In genomic region chr10:90192825-90193224, GRCh38 we compare ENCODE assay signal across 33 cellular contexts.
"Had no signal": no experiment of that assay in that cellular context is flagged by ENCODE, and none has a peak within 500 bp of the region (broad histone marks: within the 10 kb centered on the region; RNA-seq: fewer than 3 reads in every experiment).

No MANE protein-coding gene starts in this region.

- H3K27ac Mint-ChIP-seq: activated B cell treated with CpG ODN at 0.5 μM for 24 hours; activated CD4-positive, alpha-beta memory T cell treated with anti-CD3 and anti-CD28 coated beads for 36 hours; activated CD4-positive, alpha-beta T cell treated with anti-CD3 and anti-CD28 coated beads, Interleukin-2, amount 10 ng/mL, durations not matched to agents 24 days and 14 days; activated CD8-positive, alpha-beta T cell treated with anti-CD3 and anti-CD28 coated beads for 36 hours; activated naive CD4-positive, alpha-beta T cell treated with anti-CD3 and anti-CD28 coated beads, Interleukin-2, amount 10 ng/mL, durations not matched to agents 7 days and 5 days; activated naive CD4-positive, alpha-beta T cell treated with anti-CD3 and anti-CD28 coated beads, Interleukin-2, amount 50 U/mL, for 24 hours; activated naive CD8-positive, alpha-beta T cell; activated naive CD8-positive, alpha-beta T cell treated with anti-CD3 and anti-CD28 coated beads, Interleukin-2, amount 10 ng/mL, durations not matched to agents 7 days and 5 days; activated naive CD8-positive, alpha-beta T cell treated with anti-CD3 and anti-CD28 coated beads, Interleukin-2, amount 50 U/mL, for 24 hours; activated T-helper 2 cell treated with anti-CD3 and anti-CD28 coated beads, Interferon-gamma antibody, Interleukin-2, Interleukin-4, amounts not matched to agents 10 μg/mL and 5 μg/mL and 100 μg/mL, durations not matched to agents 14 hours and 24 hours and 36 hours; T-helper 1 cell treated with Interleukin-12 subunit alpha and Interleukin-12 subunit beta and Interleukin-4 antibody, amounts not matched to agents 30 μg/mL and 1 μg/mL, for 36 hours; T-helper 2 cell treated with Interferon-gamma antibody and Interleukin-4, amounts not matched to agents 5 μg/mL and 100 μg/mL, for 36 hours had no signal

- DNase-seq: activated B cell treated with CpG ODN at 0.5 μM for 24 hours; activated CD4-positive, alpha-beta memory T cell treated with anti-CD3 and anti-CD28 coated beads for 36 hours; activated CD4-positive, alpha-beta T cell treated with anti-CD3 and anti-CD28 coated beads for 4 hours; activated CD4-positive, alpha-beta T cell treated with anti-CD3 and anti-CD28 coated beads, Interleukin-2, amount 10 ng/mL, durations not matched to agents 24 days and 14 days; activated CD4-positive, alpha-beta T cell treated with anti-CD3 and anti-CD28 coated beads, Interleukin-2, amount 50 U/mL, for 1 hour; activated CD4-positive, alpha-beta T cell treated with anti-CD3 and anti-CD28 coated beads, Interleukin-2, amount 50 U/mL, for 4 hours; activated CD4-positive, CD25-positive, alpha-beta regulatory T cell treated with anti-CD3 and anti-CD28 coated beads, Interleukin-2, amount 50 U/mL, for 72 hours; activated CD8-positive, alpha-beta memory T cell treated with anti-CD3 and anti-CD28 coated beads, Interleukin-2, amount 50 U/mL, for 4 hours; activated CD8-positive, alpha-beta T cell treated with anti-CD3 and anti-CD28 coated beads for 36 hours; activated effector memory CD4-positive, alpha-beta T cell treated with Interleukin-2 at 50 U/mL for 16 hours; activated gamma-delta T cell; activated naive CD4-positive, alpha-beta T cell treated with anti-CD3 and anti-CD28 coated beads, Interleukin-2, amount 10 ng/mL, durations not matched to agents 7 days and 5 days; activated naive CD4-positive, alpha-beta T cell treated with Interleukin-2 at 50 U/mL for 16 hours; activated naive CD8-positive, alpha-beta T cell treated with anti-CD3 and anti-CD28 coated beads, Interleukin-2, amount 10 ng/mL, durations not matched to agents 7 days and 5 days; activated naive CD8-positive, alpha-beta T cell treated with anti-CD3 and anti-CD28 coated beads, Interleukin-2, amount 50 U/mL, for 24 hours; activated T-cell treated with anti-CD3 and anti-CD28 coated beads for 4 hours; activated T-cell treated with anti-CD3 and anti-CD28 coated beads, Interleukin-2, amount 50 U/mL, for 1 hour; activated T-cell treated with anti-CD3 and anti-CD28 coated beads, Interleukin-2, amount 50 U/mL, for 4 hours; adrenal gland; aorta; body of pancreas; central memory CD4-positive, alpha-beta T cell; T-helper 1 cell; T-helper 2 cell; T-helper 9 cell had no signal

- H3K27ac ChIP-seq: adrenal gland, body of pancreas, breast epithelium, VCaP had no signal

- H3K27me3 Mint-ChIP-seq: activated B cell treated with CpG ODN at 0.5 μM for 24 hours; activated CD4-positive, alpha-beta memory T cell treated with anti-CD3 and anti-CD28 coated beads for 36 hours; activated CD4-positive, alpha-beta T cell treated with anti-CD3 and anti-CD28 coated beads, Interleukin-2, amount 10 ng/mL, durations not matched to agents 24 days and 14 days; activated CD8-positive, alpha-beta T cell treated with anti-CD3 and anti-CD28 coated beads for 36 hours; activated naive CD4-positive, alpha-beta T cell treated with anti-CD3 and anti-CD28 coated beads, Interleukin-2, amount 10 ng/mL, durations not matched to agents 7 days and 5 days; activated naive CD4-positive, alpha-beta T cell treated with anti-CD3 and anti-CD28 coated beads, Interleukin-2, amount 50 U/mL, for 24 hours; activated naive CD8-positive, alpha-beta T cell; activated naive CD8-positive, alpha-beta T cell treated with anti-CD3 and anti-CD28 coated beads, Interleukin-2, amount 10 ng/mL, durations not matched to agents 7 days and 5 days; activated naive CD8-positive, alpha-beta T cell treated with anti-CD3 and anti-CD28 coated beads, Interleukin-2, amount 50 U/mL, for 24 hours had no signal

- H3K27me3 ChIP-seq: adrenal gland, body of pancreas, brain microvascular endothelial cell, breast epithelium had no signal

- H3K36me3 Mint-ChIP-seq: activated CD4-positive, alpha-beta memory T cell treated with anti-CD3 and anti-CD28 coated beads for 36 hours; activated naive CD4-positive, alpha-beta T cell treated with anti-CD3 and anti-CD28 coated beads, Interleukin-2, amount 10 ng/mL, durations not matched to agents 7 days and 5 days; activated naive CD4-positive, alpha-beta T cell treated with anti-CD3 and anti-CD28 coated beads, Interleukin-2, amount 50 U/mL, for 24 hours; activated naive CD8-positive, alpha-beta T cell; activated naive CD8-positive, alpha-beta T cell treated with anti-CD3 and anti-CD28 coated beads, Interleukin-2, amount 10 ng/mL, durations not matched to agents 7 days and 5 days had no signal

- H3K4me3 ChIP-seq: adrenal gland, body of pancreas, breast epithelium had no signal

- H3K4me1 ChIP-seq: adrenal gland, body of pancreas, breast epithelium had no signal

- H3K4me3 Mint-ChIP-seq: activated B cell treated with CpG ODN at 0.5 μM for 24 hours; activated CD4-positive, alpha-beta memory T cell treated with anti-CD3 and anti-CD28 coated beads for 36 hours; activated CD4-positive, alpha-beta T cell treated with anti-CD3 and anti-CD28 coated beads, Interleukin-2, amount 10 ng/mL, durations not matched to agents 24 days and 14 days; activated CD8-positive, alpha-beta T cell treated with anti-CD3 and anti-CD28 coated beads for 36 hours; activated naive CD4-positive, alpha-beta T cell treated with anti-CD3 and anti-CD28 coated beads, Interleukin-2, amount 10 ng/mL, durations not matched to agents 7 days and 5 days; activated naive CD4-positive, alpha-beta T cell treated with anti-CD3 and anti-CD28 coated beads, Interleukin-2, amount 50 U/mL, for 24 hours; activated naive CD8-positive, alpha-beta T cell; activated naive CD8-positive, alpha-beta T cell treated with anti-CD3 and anti-CD28 coated beads, Interleukin-2, amount 10 ng/mL, durations not matched to agents 7 days and 5 days; activated naive CD8-positive, alpha-beta T cell treated with anti-CD3 and anti-CD28 coated beads, Interleukin-2, amount 50 U/mL, for 24 hours; activated T-cell treated with anti-CD3 and anti-CD28 coated beads, Interleukin-2, amount 50 U/mL, for 4 hours; T-helper 1 cell treated with Interleukin-12 subunit alpha and Interleukin-12 subunit beta and Interleukin-4 antibody, amounts not matched to agents 30 μg/mL and 1 μg/mL, for 36 hours; T-helper 2 cell treated with Interferon-gamma antibody and Interleukin-4, amounts not matched to agents 5 μg/mL and 100 μg/mL, for 36 hours had no signal

- H3K36me3 ChIP-seq: adrenal gland, brain microvascular endothelial cell, breast epithelium had no signal

- H3K9me3 Mint-ChIP-seq: activated B cell treated with CpG ODN at 0.5 μM for 24 hours; activated CD4-positive, alpha-beta memory T cell treated with anti-CD3 and anti-CD28 coated beads for 36 hours; activated CD4-positive, alpha-beta T cell treated with anti-CD3 and anti-CD28 coated beads, Interleukin-2, amount 10 ng/mL, durations not matched to agents 24 days and 14 days; activated CD8-positive, alpha-beta T cell treated with anti-CD3 and anti-CD28 coated beads for 36 hours; activated naive CD4-positive, alpha-beta T cell treated with anti-CD3 and anti-CD28 coated beads, Interleukin-2, amount 10 ng/mL, durations not matched to agents 7 days and 5 days; activated naive CD4-positive, alpha-beta T cell treated with anti-CD3 and anti-CD28 coated beads, Interleukin-2, amount 50 U/mL, for 24 hours; activated T-cell treated with anti-CD3 and anti-CD28 coated beads, Interleukin-2, amount 50 U/mL, for 4 hours; activated T-helper 2 cell treated with anti-CD3 and anti-CD28 coated beads, Interferon-gamma antibody, Interleukin-2, Interleukin-4, amounts not matched to agents 10 μg/mL and 5 μg/mL and 100 μg/mL, durations not matched to agents 14 hours and 24 hours and 36 hours; T-helper 1 cell treated with Interleukin-12 subunit alpha and Interleukin-12 subunit beta and Interleukin-4 antibody, amounts not matched to agents 30 μg/mL and 1 μg/mL, for 36 hours; T-helper 2 cell treated with Interferon-gamma antibody and Interleukin-4, amounts not matched to agents 5 μg/mL and 100 μg/mL, for 36 hours had no signal

- H3K9me3 ChIP-seq: adrenal gland, body of pancreas, breast epithelium had no signal

- ATAC-seq: activated CD8-positive, alpha-beta T cell treated with anti-CD3 and anti-CD28 coated beads for 36 hours; activated naive CD8-positive, alpha-beta T cell treated with anti-CD3 and anti-CD28 coated beads, Interleukin-2, amount 50 U/mL, for 24 hours; activated T-cell treated with anti-CD3 and anti-CD28 coated beads, Interleukin-2, amount 50 U/mL, for 4 hours; body of pancreas had no signal

- H3K4me1 Mint-ChIP-seq: activated B cell treated with CpG ODN at 0.5 μM for 24 hours; activated CD4-positive, alpha-beta T cell treated with anti-CD3 and anti-CD28 coated beads, Interleukin-2, amount 10 ng/mL, durations not matched to agents 24 days and 14 days; activated naive CD4-positive, alpha-beta T cell treated with anti-CD3 and anti-CD28 coated beads, Interleukin-2, amount 10 ng/mL, durations not matched to agents 7 days and 5 days; activated naive CD4-positive, alpha-beta T cell treated with anti-CD3 and anti-CD28 coated beads, Interleukin-2, amount 50 U/mL, for 24 hours; activated naive CD8-positive, alpha-beta T cell treated with anti-CD3 and anti-CD28 coated beads, Interleukin-2, amount 10 ng/mL, durations not matched to agents 7 days and 5 days; activated naive CD8-positive, alpha-beta T cell treated with anti-CD3 and anti-CD28 coated beads, Interleukin-2, amount 50 U/mL, for 24 hours had no signal
